10 cellular contexts compared by ENCODE assay signal in genomic region chr15:41423979-41424659, GRCh38. TPM values are rescaled to one million over a fixed set of nuclear protein-coding genes. Genes with fewer than 3 reads are reported as not detected.
DNase-seq lines count a peak whose midpoint lies in the region; ATAC-seq and TF ChIP-seq lines count a peak whose summit lies in the region.
"Had no signal": no experiment of that assay in that cellular context is flagged by ENCODE, and none has a peak within 500 bp of the region (broad histone marks: within the 10 kb centered on the region; RNA-seq: fewer than 3 reads in every experiment).

No MANE protein-coding gene starts in this region.

- peak overlapping the region; percentile 81 to 82 for H3K27ac Mint-ChIP-seq in activated naive CD4-positive, alpha-beta T cell treated with anti-CD3 and anti-CD28 coated beads, Interleukin-2, amount 50 U/mL, for 72 hours

- no peak for TF ChIP-seq CTCF in GM20000 (IDR thresholded peaks at IDR 0.05; ENCODE audit: extremely low read depth, missing control alignments)

- H3K36me3 Mint-ChIP-seq in activated naive CD4-positive, alpha-beta T cell treated with anti-CD3 and anti-CD28 coated beads, Interleukin-2, amount 50 U/mL, for 72 hours, result peaks cover 0 to 4% of the 10 kb centered on the region in 2 donors

- DNase-seq in GM20000 (ENCODE audit: low spot score) (peak; percentile 65), NCI-H82 treated with DMSO at 0.1 percent for 48 hours (lab: John Stamatoyannopoulos, UW; ENCODE audit: unreplicated experiment) (no peak), middle frontal gyrus (ENCODE audit: extremely low spot score, low spot score) (no peak), HuH-7 (ENCODE audit: low spot score) (no peak)
- no peak for DNase-seq in activated naive CD4-positive, alpha-beta T cell treated with anti-CD3 and anti-CD28 coated beads, Interleukin-2, amount 50 U/mL, for 72 hours (ENCODE audit: low spot score in 2 of 2)
- DNase-seq: NCI-H2029, SJCRH30 had no signal

- ATAC-seq in GM18502 (IDR thresholded peaks at IDR 0.05; ENCODE audit: poor library complexity, unreplicated experiment) (peak; percentile 76), HG03159 (IDR thresholded peaks at IDR 0.05; ENCODE audit: unreplicated experiment) (peak; percentile 77), HG02623 (IDR thresholded peaks at IDR 0.05; ENCODE audit: unreplicated experiment) (no peak)
- peak; percentile 88 to 95 for ATAC-seq in activated naive CD4-positive, alpha-beta T cell treated with anti-CD3 and anti-CD28 coated beads, Interleukin-2, amount 50 U/mL, for 72 hours

- H3K9me3 Mint-ChIP-seq in activated naive CD4-positive, alpha-beta T cell treated with anti-CD3 and anti-CD28 coated beads, Interleukin-2, amount 50 U/mL, for 72 hours, result peaks cover 0 to 5% of the 10 kb centered on the region in 2 donors

RNA-seq across cellular contexts. Expression of gene RTF1, which starts 7.2 kb away (rescaled TPM):
- total RNA-seq in activated naive CD4-positive, alpha-beta T cell treated with anti-CD3 and anti-CD28 coated beads, Interleukin-2, amount 50 U/mL, for 72 hours, result 10 to 100 TPM; 26.3 to 29.4 TPM

RNA-seq across cellular contexts. Expression of gene NDUFAF1, which starts 21.8 kb away (rescaled TPM):
- total RNA-seq in activated naive CD4-positive, alpha-beta T cell treated with anti-CD3 and anti-CD28 coated beads, Interleukin-2, amount 50 U/mL, for 72 hours, result 10 to 100 TPM; 22.4 to 23.8 TPM
